1 cellular context compared by ENCODE assay signal in genomic region chr2:171516793-171517192, GRCh38.
TF ChIP-seq lines count a peak whose summit lies in the region.

No MANE protein-coding gene starts in this region.

TF ChIP-seq in H1, 55 proteins besides CTCF, POLR2A, EP300 and RAD21 (continued from another document):
- TF ChIP-seq KDM1A (IDR thresholded peaks at IDR 0.05; ENCODE audit: borderline replicate concordance, low read length) (no peak), YY1 (IDR thresholded peaks at IDR 0.05; ENCODE audit: low read depth, low read length) (no peak), RNF2 (IDR thresholded peaks at IDR 0.05; ENCODE audit: borderline replicate concordance, low read depth, low read length, missing control alignments, poor library complexity, severe bottlenecking) (no peak), MAFK (IDR thresholded peaks at IDR 0.05; ENCODE audit: low read depth, low read length) (no peak), HDAC6 (IDR thresholded peaks at IDR 0.05; ENCODE audit: low read depth, low read length) (no peak), CTBP2 (IDR thresholded peaks at IDR 0.05; ENCODE audit: borderline replicate concordance, insufficient read depth, insufficient read length, low read length) (no peak), SIN3A (conservative IDR thresholded peaks at IDR 0.05 in 1 of 2, IDR thresholded peaks at IDR 0.05 in 1 of 2; ENCODE audit: low read depth in 1 of 2, low read length in 2 of 2) (no peak), NANOG (IDR thresholded peaks at IDR 0.05; ENCODE audit: insufficient read depth, low read depth, low read length, poor library complexity, severe bottlenecking) (no peak), E2F6 (IDR thresholded peaks at IDR 0.05) (no peak), BRCA1 (IDR thresholded peaks at IDR 0.05; ENCODE audit: low read depth, low read length) (no peak)
